Comparison of ENCODE assay signal across 12 cellular contexts in the genomic region with DNA sequence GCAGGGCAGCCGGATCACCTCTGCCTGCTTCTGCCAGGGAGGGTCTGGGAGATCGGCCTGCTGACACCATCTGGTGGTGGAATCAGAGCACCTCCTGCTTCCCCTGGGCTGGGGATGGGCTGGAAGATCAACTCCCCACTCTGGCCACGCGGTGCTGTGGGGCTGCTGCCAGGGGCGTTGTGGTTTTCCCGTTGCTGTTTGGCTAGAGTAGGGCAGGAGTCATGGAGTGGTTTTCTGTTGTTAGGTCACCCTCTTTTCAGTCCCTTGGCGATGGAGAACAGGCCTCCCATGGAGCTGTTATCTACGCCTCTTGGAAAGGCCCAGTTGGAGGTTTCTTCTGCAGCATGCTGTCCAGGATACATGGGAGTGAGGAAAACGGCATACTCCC. TPM values are rescaled to one million over a fixed set of nuclear protein-coding genes. Genes with fewer than 3 reads are reported as not detected.
DNase-seq lines count a peak whose midpoint lies in the region; TF ChIP-seq lines count a peak whose summit lies in the region.
"Had no signal": no experiment of that assay in that cellular context is flagged by ENCODE, and none has a peak within 500 bp of the region (broad histone marks: within the 10 kb centered on the region; RNA-seq: fewer than 3 reads in every experiment).

No MANE protein-coding gene starts in this region.

- DNase-seq in GM10248 (ENCODE audit: extremely low spot score) (peak; percentile 20), MV-4-11 (lab: John Stamatoyannopoulos, UW) (peak; percentile 37), fibroblast of gingiva (ENCODE audit: low read depth) (peak; percentile 22), neuronal stem cell (ENCODE audit: low spot score) (no peak), RKO (ENCODE audit: low spot score) (no peak), esophagus muscularis mucosa (ENCODE audit: extremely low spot score) (no peak), hypothalamus (lab: John Stamatoyannopoulos, UW) (no peak), HFFc6 (no peak)
- DNase-seq: HCEC 1CT, NCI-H1092 had no signal

- H3K9ac ChIP-seq in neuronal stem cell (ENCODE audit: low read depth, low read length, poor library complexity), result peak overlapping the region; percentile 46

- no peak overlapping the region for H4K91ac ChIP-seq in neuronal stem cell (ENCODE audit: low read depth, low read length, poor library complexity)

- no peak overlapping the region for H2BK15ac ChIP-seq in neuronal stem cell (ENCODE audit: low read length)

- peaks cover 13% of the 10 kb centered on the region for H3K79me1 ChIP-seq in neuronal stem cell (ENCODE audit: low read depth, low read length)

- intact Hi-C loops in esophagus muscularis mucosa (cut with DNase I), result no loop called here

- no peaks in the 10 kb centered on the region for H3K9me3 Mint-ChIP-seq in HFFc6
- H3K9me3 Mint-ChIP-seq: activated naive CD4-positive, alpha-beta T cell treated with anti-CD3 and anti-CD28 coated beads, Interleukin-2, amount 50 U/mL, for 24 hours had no signal

- no peak overlapping the region for H3K4ac ChIP-seq in neuronal stem cell (ENCODE audit: low read length)

- no peak overlapping the region for H3K14ac ChIP-seq in neuronal stem cell (ENCODE audit: low read length)

- no peak overlapping the region for H2BK120ac ChIP-seq in neuronal stem cell (ENCODE audit: low read depth, low read length)

- TF ChIP-seq POLR2A in esophagus muscularis mucosa (IDR thresholded peaks at IDR 0.05; ENCODE audit: low read depth), result no peak

- no peak overlapping the region for H2AFZ ChIP-seq in neuronal stem cell (ENCODE audit: low read length)

- no peaks in the 10 kb centered on the region for H3K36me3 Mint-ChIP-seq in HFFc6 (ENCODE audit: low read depth)

- H3K36me3 ChIP-seq in neuronal stem cell (replicated peaks in 1 of 2; ENCODE audit: control insufficient read depth in 2 of 2, insufficient read depth in 2 of 2, low read length in 2 of 2) (peaks cover 30 to 98% of the 10 kb centered on the region in 2 donors), esophagus muscularis mucosa (peaks cover 0 to 4% (median 1%) of the 10 kb centered on the region in 4 donors)

- no peak overlapping the region for H3K4me3 Mint-ChIP-seq in HFFc6
- H3K4me3 Mint-ChIP-seq: activated naive CD4-positive, alpha-beta T cell treated with anti-CD3 and anti-CD28 coated beads, Interleukin-2, amount 50 U/mL, for 24 hours had no signal

- no peaks in the 10 kb centered on the region; the same call in 1 of the 2 replicates for H3K27me3 Mint-ChIP-seq in HFFc6 (ENCODE audit: insufficient read depth)
- H3K27me3 Mint-ChIP-seq: activated naive CD4-positive, alpha-beta T cell treated with anti-CD3 and anti-CD28 coated beads, Interleukin-2, amount 50 U/mL, for 24 hours had no signal

- H3K18ac ChIP-seq in neuronal stem cell (ENCODE audit: low read length), result peak overlapping the region; percentile 62

- POLR2A ChIA-PET in GM10248 (lab: Yijun Ruan, JAX), result no interaction called here

- no CpG with 5 or more reads among the region's 9 CpGs for WGBS in neuronal stem cell (ENCODE audit: extremely low coverage in 2 of 2, insufficient read length in 2 of 2, insufficient replicate concordance in 1 of 2), 2 donors
- 89% methylated on average over 4 of the region's 9 CpGs for WGBS in esophagus muscularis mucosa

- no peak overlapping the region for H2BK12ac ChIP-seq in neuronal stem cell (ENCODE audit: low read length)

- H3K4me1 Mint-ChIP-seq in HFFc6 (ENCODE audit: low read depth), result no peaks in the 10 kb centered on the region

- H2BK5ac ChIP-seq in neuronal stem cell (ENCODE audit: low read length), result no peak overlapping the region

- H3K9me3 ChIP-seq in neuronal stem cell (replicated peaks in 1 of 2; ENCODE audit: control insufficient read depth in 2 of 2, insufficient read depth in 1 of 2, low read depth in 1 of 2, low read length in 2 of 2) (peaks cover 0 to 23% of the 10 kb centered on the region in 2 donors), esophagus muscularis mucosa (no peaks in the 10 kb centered on the region)

- H4K8ac ChIP-seq in neuronal stem cell (ENCODE audit: low read depth, low read length), result no peak overlapping the region

- no peak overlapping the region for H3K4me2 ChIP-seq in neuronal stem cell (ENCODE audit: insufficient read depth, low read length, poor library complexity, severe bottlenecking)

- no peak for TF ChIP-seq EP300 in esophagus muscularis mucosa (IDR thresholded peaks at IDR 0.05)

- no peak overlapping the region for H3K27ac Mint-ChIP-seq in HFFc6
- H3K27ac Mint-ChIP-seq: activated naive CD4-positive, alpha-beta T cell treated with anti-CD3 and anti-CD28 coated beads, Interleukin-2, amount 50 U/mL, for 24 hours had no signal

- H3K27ac ChIP-seq in neuronal stem cell (replicated peaks; ENCODE audit: low read length), result no peak overlapping the region
- no peak overlapping the region for H3K27ac ChIP-seq in esophagus muscularis mucosa (replicated peaks in 1 of 4)
- H3K27ac ChIP-seq: skin epidermis had no signal

- CTCF ChIA-PET in GM10248 (lab: Yijun Ruan, JAX), result interaction anchor here (1.4 kb wide), 1 partner anchor 8 kb away, joined by 3 read pairs; no protein-coding TSS in a partner anchor

- H3K4me3 ChIP-seq in neuronal stem cell (ENCODE audit: low read length in 2 of 2), result peak overlapping the region in 1 of 2 donors; percentile 5
- no peak overlapping the region for H3K4me3 ChIP-seq in esophagus muscularis mucosa
- H3K4me3 ChIP-seq: skin epidermis had no signal

- H3K23ac ChIP-seq in neuronal stem cell (ENCODE audit: low read depth, low read length, poor library complexity), result peak overlapping the region; percentile 32

- H3K27me3 ChIP-seq in neuronal stem cell (ENCODE audit: control insufficient read depth in 3 of 3, insufficient read depth in 3 of 3, low read depth in 1 of 3, low read length in 3 of 3) (no peaks in the 10 kb centered on the region), esophagus muscularis mucosa (no peaks in the 10 kb centered on the region)

- TF ChIP-seq CTCF in GM10248 (IDR thresholded peaks at IDR 0.05; ENCODE audit: control extremely low read depth, extremely low read depth, low read depth, missing control alignments) (no peak), esophagus muscularis mucosa (IDR thresholded peaks at IDR 0.05) (peak in 1 of 3 experiments; percentile 4), HFFc6 (IDR thresholded peaks at IDR 0.05) (no peak)

- no peak overlapping the region for H2AK5ac ChIP-seq in neuronal stem cell (ENCODE audit: low read depth, low read length)

- H3K4me1 ChIP-seq in neuronal stem cell (ENCODE audit: control insufficient read depth in 2 of 2, insufficient read depth in 1 of 2, low read depth in 1 of 2, low read length in 2 of 2) (peaks cover 5 to 10% of the 10 kb centered on the region in 2 donors), esophagus muscularis mucosa (peaks cover 4 to 17% (median 6%) of the 10 kb centered on the region in 4 donors)

RNA-seq across cellular contexts. Expression of gene BCL2L11, which starts 15.2 kb away (rescaled TPM):
- polyA plus RNA-seq in neuronal stem cell (2013, experiment 1 of 2), result 32.0 TPM
- polyA plus RNA-seq in neuronal stem cell (2013, experiment 2 of 2), result 32.1 TPM
- total RNA-seq in esophagus muscularis mucosa, result 10 to 100 TPM in 3 of 4 donors, 1 to 10 TPM in 1; 8.9 to 16.6 (median 13.0) TPM
- total RNA-seq in HFFc6 (2021; fragmentation: NEBNext Ultra II Directional; extraction: Animal tissue kit (Norgen Biotek cat#: 25700)), result under 1 TPM; 0.67 to 0.95 (median 0.81) TPM

Comparison
In these comparisons a context has a peak if more than half of its experiments do, and no peak if none do; other contexts are left out.
1. DNase-seq: peak in GM10248 (single experiment), MV-4-11 (single experiment) and fibroblast of gingiva (single experiment); none in neuronal stem cell (single experiment), RKO (single experiment), esophagus muscularis mucosa (single experiment), hypothalamus (0 of 51) and HFFc6 (single experiment).
2. RNA of gene BCL2L11, which starts 15.2 kb away (total RNA-seq): 8.9 to 16.6 TPM in esophagus muscularis mucosa; 0.67 to 0.95 TPM in HFFc6; every median in the first group is over 4 times any median in the second.